18 cellular contexts compared by ENCODE assay signal in genomic region chr4:184756399-184756798, GRCh38. TPM values are rescaled to one million over a fixed set of nuclear protein-coding genes. Genes with fewer than 3 reads are reported as not detected.
A peak's percentile ranks its signal among the peaks of the same experiment; 100 is the strongest.
DNase-seq lines count a peak whose midpoint lies in the region; ATAC-seq and TF ChIP-seq lines count a peak whose summit lies in the region.
"Had no signal": no experiment of that assay in that cellular context is flagged by ENCODE, and none has a peak within 500 bp of the region (broad histone marks: within the 10 kb centered on the region; RNA-seq: fewer than 3 reads in every experiment).

No MANE protein-coding gene starts in this region.

- no CpG with 5 or more reads among the region's 6 CpGs for whole genome bisulfite sequencing in neuronal stem cell (ENCODE audit: extremely low coverage in 2 of 2, insufficient read length in 2 of 2, insufficient replicate concordance in 1 of 2), 2 donors

- TF ChIP-seq POLR2A in breast epithelium (IDR thresholded peaks at IDR 0.05) = no peak

- H3K18ac ChIP-seq in neuronal stem cell (ENCODE audit: low read length) = no peak overlapping the region

- H3K4me3 Mint-ChIP-seq in MCF 10A (ENCODE audit: unreplicated experiment) = no peak overlapping the region

- H3K4me2 ChIP-seq in neuronal stem cell (ENCODE audit: insufficient read depth, low read length, poor library complexity, severe bottlenecking) = no peak overlapping the region

- H3K79me1 ChIP-seq in neuronal stem cell (ENCODE audit: low read depth, low read length) = no peaks in the 10 kb centered on the region

- DNase-seq in MCF 10A (ENCODE audit: unreplicated experiment) = peak; percentile 70
- DNase-seq in breast epithelium (ENCODE audit: low spot score in 2 of 2) = no peak
- peak; percentile 70 for DNase-seq in fibroblast of peridontal ligament (ENCODE audit: extremely low read depth)
- DNase-seq in neuronal stem cell (ENCODE audit: low spot score) = no peak
- no peak for DNase-seq in activated T-cell treated with anti-CD3 and anti-CD28 coated beads, Interleukin-2, amount 50 U/mL, for 1 hour
- DNase-seq: 8988T; activated naive CD4-positive, alpha-beta T cell treated with anti-CD3 and anti-CD28 coated beads, Interleukin-2, amount 50 U/mL, for 16 hours; cortex of kidney; foreskin melanocyte; Karpas-422; NCI-H2107; stomach; WERI-Rb-1 had no signal

- H3K9me3 ChIP-seq in breast epithelium (no peaks in the 10 kb centered on the region), neuronal stem cell (replicated peaks in 1 of 2; ENCODE audit: control insufficient read depth in 2 of 2, insufficient read depth in 1 of 2, low read depth in 1 of 2, low read length in 2 of 2) (no peaks in the 10 kb centered on the region)
- H3K9me3 ChIP-seq: HAP-1, stomach had no signal

- H3K14ac ChIP-seq in neuronal stem cell (ENCODE audit: low read length) = no peak overlapping the region

- no peak overlapping the region for H2AK5ac ChIP-seq in neuronal stem cell (ENCODE audit: low read depth, low read length)

- peak overlapping the region in 1 of 2 donors; percentile 75 for H3K27ac ChIP-seq in breast epithelium
- H3K27ac ChIP-seq in neuronal stem cell (replicated peaks; ENCODE audit: low read length) = no peak overlapping the region
- H3K27ac ChIP-seq: SK-N-MC, WERI-Rb-1 had no signal

- no peak overlapping the region for H2BK120ac ChIP-seq in neuronal stem cell (ENCODE audit: low read depth, low read length)

- H3K9ac ChIP-seq in neuronal stem cell (ENCODE audit: low read depth, low read length, poor library complexity) = no peak overlapping the region

- H3K36me3 ChIP-seq in breast epithelium (no peaks in the 10 kb centered on the region), neuronal stem cell (replicated peaks in 1 of 2; ENCODE audit: control insufficient read depth in 2 of 2, insufficient read depth in 2 of 2, low read length in 2 of 2) (no peaks in the 10 kb centered on the region)

- H3K4me1 Mint-ChIP-seq in MCF 10A (ENCODE audit: insufficient read depth, unreplicated experiment) = peaks cover 30% of the 10 kb centered on the region

- H3K36me3 Mint-ChIP-seq in MCF 10A (ENCODE audit: insufficient read depth, unreplicated experiment) = peaks cover 92% of the 10 kb centered on the region

- POLR2A ChIA-PET in MCF 10A (lab: Yijun Ruan, JAX) = interaction anchor here (1.8 kb wide), 1 partner anchor 108 kb away, joined by 4 read pairs; no protein-coding TSS in a partner anchor

- intact Hi-C loops in MCF 10A (cut with micrococcal nuclease) (no loop called here), breast epithelium (cut with DNase I; ENCODE audit: low total_unique reads) (no loop called here)

- H3K27ac Mint-ChIP-seq in MCF 10A (ENCODE audit: low read depth, unreplicated experiment) = peak overlapping the region; percentile 39

- ATAC-seq in HG03521 (IDR thresholded peaks at IDR 0.05; ENCODE audit: unreplicated experiment) (no peak), HG03460 (IDR thresholded peaks at IDR 0.05; ENCODE audit: unreplicated experiment) (no peak), GM18519 (IDR thresholded peaks at IDR 0.05; ENCODE audit: low FRiP score, unreplicated experiment) (no peak)

- H3K27me3 ChIP-seq in breast epithelium (no peaks in the 10 kb centered on the region), neuronal stem cell (ENCODE audit: control insufficient read depth in 3 of 3, insufficient read depth in 3 of 3, low read depth in 1 of 3, low read length in 3 of 3) (no peaks in the 10 kb centered on the region)
- H3K27me3 ChIP-seq: stomach had no signal

- no peak overlapping the region for H2BK15ac ChIP-seq in neuronal stem cell (ENCODE audit: low read length)

- no peak overlapping the region for H2BK12ac ChIP-seq in neuronal stem cell (ENCODE audit: low read length)

- no peaks in the 10 kb centered on the region for H3K9me3 Mint-ChIP-seq in MCF 10A (ENCODE audit: unreplicated experiment)

- H3K27me3 Mint-ChIP-seq in MCF 10A (ENCODE audit: insufficient read depth, unreplicated experiment) = no peaks in the 10 kb centered on the region

- TF ChIP-seq CTCF in MCF 10A (IDR thresholded peaks at IDR 0.05; ENCODE audit: unreplicated experiment) (no peak), breast epithelium (IDR thresholded peaks at IDR 0.05) (no peak)

- H4K8ac ChIP-seq in neuronal stem cell (ENCODE audit: low read depth, low read length) = no peak overlapping the region

- H3K23ac ChIP-seq in neuronal stem cell (ENCODE audit: low read depth, low read length, poor library complexity) = no peak overlapping the region

- H3K4me1 ChIP-seq in breast epithelium (no peaks in the 10 kb centered on the region), neuronal stem cell (ENCODE audit: control insufficient read depth in 2 of 2, insufficient read depth in 1 of 2, low read depth in 1 of 2, low read length in 2 of 2) (no peaks in the 10 kb centered on the region)
- H3K4me1 ChIP-seq: HAP-1, stomach had no signal

- no TSS peak for BruUV-seq in MCF 10A (replicated peaks; lab: Mats Ljungman, UMichigan)

- H3K4me3 ChIP-seq in breast epithelium = no peak overlapping the region
- no peak overlapping the region for H3K4me3 ChIP-seq in neuronal stem cell (ENCODE audit: low read length in 2 of 2)
- H3K4me3 ChIP-seq: HAP-1, SK-N-MC, stomach had no signal

- no peak overlapping the region for H3K4ac ChIP-seq in neuronal stem cell (ENCODE audit: low read length)

- peak overlapping the region; percentile 3 for H2AFZ ChIP-seq in neuronal stem cell (ENCODE audit: low read length)

- no peak overlapping the region for H4K91ac ChIP-seq in neuronal stem cell (ENCODE audit: low read depth, low read length, poor library complexity)

- CTCF ChIA-PET in MCF 10A (lab: Yijun Ruan, JAX) = interaction anchor here (1.0 to 1.3 kb wide), 3 partner anchors 10 to 267 kb away, joined by 3 to 6 read pairs (median 4); no protein-coding TSS in a partner anchor

- H2BK5ac ChIP-seq in neuronal stem cell (ENCODE audit: low read length) = no peak overlapping the region

RNA-seq across cellular contexts. Expression of gene CENPU, which starts 22.5 kb away (rescaled TPM):
- total RNA-seq in MCF 10A (2022) = 8.3 and 22.3 TPM in 2 replicates
- 1 to 10 TPM; 2.2 to 4.3 (median 2.6) TPM for total RNA-seq in breast epithelium
- 89.2 TPM for polyA plus RNA-seq in neuronal stem cell (2013, experiment 1 of 2)
- 91.0 TPM for polyA plus RNA-seq in neuronal stem cell (2013, experiment 2 of 2)

Comparison
In these comparisons a context has a peak if more than half of its experiments do, and no peak if none do; other contexts are left out.
1. DNase-seq: peak in MCF 10A (single experiment) and fibroblast of peridontal ligament (single experiment); none in breast epithelium (0 of 2), neuronal stem cell (single experiment) and activated T-cell treated with anti-CD3 and anti-CD28 coated beads, Interleukin-2, amount 50 U/mL, for 1 hour (single experiment).